Comparison of ENCODE assay signal across 29 cellular contexts in the genomic region with DNA sequence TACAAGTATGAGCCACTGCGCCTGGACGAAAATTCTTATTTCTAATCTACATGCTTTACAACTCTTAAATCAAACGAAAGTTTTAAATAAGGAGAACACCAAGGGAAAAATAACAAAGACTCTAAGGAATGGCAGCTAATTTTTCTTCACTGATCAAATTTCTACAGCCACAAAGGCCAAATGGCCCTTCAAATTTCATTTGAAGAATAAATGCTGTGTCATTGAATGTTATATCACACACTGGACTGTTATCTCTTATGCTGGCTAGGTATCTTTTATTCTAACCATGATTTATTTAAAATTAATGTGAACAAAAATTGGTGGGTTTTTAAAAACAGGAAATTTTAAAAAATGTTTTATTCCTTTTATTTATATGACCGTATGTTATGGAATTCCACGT. TPM values are rescaled to one million over a fixed set of nuclear protein-coding genes. Genes with fewer than 3 reads are reported as not detected.
"Had no signal": no experiment of that assay in that cellular context is flagged by ENCODE, and none has a peak within 500 bp of the region (broad histone marks: within the 10 kb centered on the region; RNA-seq: fewer than 3 reads in every experiment).

No MANE protein-coding gene starts in this region.

- H3K36me3 ChIP-seq: ascending aorta, breast epithelium, cardiac muscle cell, gastrocnemius medialis had no signal

- H3K4me3 ChIP-seq: ascending aorta, breast epithelium, cardiac muscle cell, coronary artery, dorsolateral prefrontal cortex, gastrocnemius medialis, heart right ventricle had no signal

- DNase-seq: activated CD4-positive, alpha-beta memory T cell treated with anti-CD3 and anti-CD28 coated beads, Interleukin-2, amount 10 ng/mL, durations not matched to agents 7 days and 5 days; activated CD4-positive, alpha-beta T cell treated with anti-CD3 and anti-CD28 coated beads for 36 hours; activated CD4-positive, alpha-beta T cell treated with anti-CD3 and anti-CD28 coated beads, Interleukin-2, amount 10 ng/mL, durations not matched to agents 24 days and 14 days; activated CD4-positive, CD25-positive, alpha-beta regulatory T cell; activated CD4-positive, CD25-positive, alpha-beta regulatory T cell treated with anti-CD3 and anti-CD28 coated beads, Interleukin-2, amount 50 U/mL, for 72 hours; activated CD8-positive, alpha-beta memory T cell treated with anti-CD3 and anti-CD28 coated beads, Interleukin-2, amount 50 U/mL, for 48 hours; activated gamma-delta T cell; activated naive CD4-positive, alpha-beta T cell; activated naive CD4-positive, alpha-beta T cell treated with anti-CD3 and anti-CD28 coated beads, Interleukin-2, amount 10 ng/mL, durations not matched to agents 7 days and 5 days; activated naive CD8-positive, alpha-beta T cell treated with anti-CD3 and anti-CD28 coated beads, Interleukin-2, amount 10 ng/mL, durations not matched to agents 7 days and 5 days; activated T-cell treated with anti-CD3 and anti-CD28 coated beads for 4 hours; activated T-cell treated with anti-CD3 and anti-CD28 coated beads, Interleukin-2, amount 50 U/mL, for 24 hours; activated T-cell treated with anti-CD3 and anti-CD28 coated beads, Interleukin-2, amount 50 U/mL, for 72 hours; central memory CD4-positive, alpha-beta T cell; cerebellar nuclear complex; dorsolateral prefrontal cortex; effector memory CD4-positive, alpha-beta T cell; endodermal cell; foreskin keratinocyte; gastrocnemius medialis; heart right ventricle; T-helper 2 cell had no signal

- H3K4me1 Mint-ChIP-seq: activated CD4-positive, alpha-beta memory T cell treated with anti-CD3 and anti-CD28 coated beads, Interleukin-2, amount 10 ng/mL, durations not matched to agents 7 days and 5 days; activated CD4-positive, alpha-beta T cell treated with anti-CD3 and anti-CD28 coated beads for 36 hours; activated CD4-positive, alpha-beta T cell treated with anti-CD3 and anti-CD28 coated beads, Interleukin-2, amount 10 ng/mL, durations not matched to agents 24 days and 14 days; activated naive CD4-positive, alpha-beta T cell treated with anti-CD3 and anti-CD28 coated beads, Interleukin-2, amount 10 ng/mL, durations not matched to agents 7 days and 5 days; activated naive CD8-positive, alpha-beta T cell treated with anti-CD3 and anti-CD28 coated beads, Interleukin-2, amount 10 ng/mL, durations not matched to agents 7 days and 5 days had no signal

- H3K36me3 Mint-ChIP-seq: activated naive CD4-positive, alpha-beta T cell treated with anti-CD3 and anti-CD28 coated beads, Interleukin-2, amount 10 ng/mL, durations not matched to agents 7 days and 5 days; activated naive CD4-positive, alpha-beta T cell treated with anti-CD3 and anti-CD28 coated beads, Interleukin-2, amount 50 U/mL, for 72 hours; activated naive CD8-positive, alpha-beta T cell treated with anti-CD3 and anti-CD28 coated beads, Interleukin-2, amount 10 ng/mL, durations not matched to agents 7 days and 5 days had no signal

- H3K27me3 Mint-ChIP-seq: brain; dendritic cell treated with granulocyte-macrophage colony-stimulating factor and Interleukin-4, amounts not matched to agents 40 ng/mL and 50 ng/mL, for 4 days had no signal

- H3K27me3 ChIP-seq: ascending aorta, breast epithelium, cardiac muscle cell, dorsolateral prefrontal cortex, foreskin keratinocyte, gastrocnemius medialis, heart right ventricle had no signal

- H3K4me1 ChIP-seq: ascending aorta, breast epithelium, foreskin keratinocyte, gastrocnemius medialis, heart right ventricle had no signal

- H3K27ac ChIP-seq: ascending aorta, breast epithelium, cardiac muscle cell, coronary artery, dorsolateral prefrontal cortex, foreskin keratinocyte, gastrocnemius medialis, heart right ventricle had no signal

- H3K27ac Mint-ChIP-seq: activated CD4-positive, alpha-beta memory T cell treated with anti-CD3 and anti-CD28 coated beads, Interleukin-2, amount 10 ng/mL, durations not matched to agents 7 days and 5 days; activated CD4-positive, alpha-beta T cell treated with anti-CD3 and anti-CD28 coated beads for 36 hours; activated CD4-positive, alpha-beta T cell treated with anti-CD3 and anti-CD28 coated beads, Interleukin-2, amount 10 ng/mL, durations not matched to agents 24 days and 14 days; activated naive CD4-positive, alpha-beta T cell treated with anti-CD3 and anti-CD28 coated beads, Interleukin-2, amount 10 ng/mL, durations not matched to agents 7 days and 5 days; activated naive CD4-positive, alpha-beta T cell treated with anti-CD3 and anti-CD28 coated beads, Interleukin-2, amount 50 U/mL, for 72 hours; activated naive CD8-positive, alpha-beta T cell treated with anti-CD3 and anti-CD28 coated beads, Interleukin-2, amount 10 ng/mL, durations not matched to agents 7 days and 5 days; activated T-cell treated with anti-CD3 and anti-CD28 coated beads, Interleukin-2, amount 50 U/mL, for 24 hours; activated T-cell treated with anti-CD3 and anti-CD28 coated beads, Interleukin-2, amount 50 U/mL, for 72 hours; dendritic cell treated with granulocyte-macrophage colony-stimulating factor and Interleukin-4, amounts not matched to agents 40 ng/mL and 50 ng/mL, for 4 days; endodermal cell had no signal

- H3K9me3 Mint-ChIP-seq: activated CD4-positive, alpha-beta memory T cell treated with anti-CD3 and anti-CD28 coated beads, Interleukin-2, amount 10 ng/mL, durations not matched to agents 7 days and 5 days; activated CD4-positive, alpha-beta T cell treated with anti-CD3 and anti-CD28 coated beads, Interleukin-2, amount 10 ng/mL, durations not matched to agents 24 days and 14 days; activated naive CD4-positive, alpha-beta T cell treated with anti-CD3 and anti-CD28 coated beads, Interleukin-2, amount 10 ng/mL, durations not matched to agents 7 days and 5 days; activated naive CD4-positive, alpha-beta T cell treated with anti-CD3 and anti-CD28 coated beads, Interleukin-2, amount 50 U/mL, for 72 hours; activated naive CD8-positive, alpha-beta T cell treated with anti-CD3 and anti-CD28 coated beads, Interleukin-2, amount 10 ng/mL, durations not matched to agents 7 days and 5 days; activated T-cell treated with anti-CD3 and anti-CD28 coated beads, Interleukin-2, amount 50 U/mL, for 24 hours; activated T-cell treated with anti-CD3 and anti-CD28 coated beads, Interleukin-2, amount 50 U/mL, for 72 hours; dendritic cell treated with granulocyte-macrophage colony-stimulating factor and Interleukin-4, amounts not matched to agents 40 ng/mL and 50 ng/mL, for 4 days; endodermal cell had no signal

- H3K4me3 Mint-ChIP-seq: activated CD4-positive, alpha-beta memory T cell treated with anti-CD3 and anti-CD28 coated beads, Interleukin-2, amount 10 ng/mL, durations not matched to agents 7 days and 5 days; activated CD4-positive, alpha-beta T cell treated with anti-CD3 and anti-CD28 coated beads for 36 hours; activated CD4-positive, alpha-beta T cell treated with anti-CD3 and anti-CD28 coated beads, Interleukin-2, amount 10 ng/mL, durations not matched to agents 24 days and 14 days; activated naive CD4-positive, alpha-beta T cell treated with anti-CD3 and anti-CD28 coated beads, Interleukin-2, amount 10 ng/mL, durations not matched to agents 7 days and 5 days; activated naive CD8-positive, alpha-beta T cell treated with anti-CD3 and anti-CD28 coated beads, Interleukin-2, amount 10 ng/mL, durations not matched to agents 7 days and 5 days; activated T-cell treated with anti-CD3 and anti-CD28 coated beads, Interleukin-2, amount 50 U/mL, for 24 hours; activated T-cell treated with anti-CD3 and anti-CD28 coated beads, Interleukin-2, amount 50 U/mL, for 72 hours; brain; dendritic cell treated with granulocyte-macrophage colony-stimulating factor and Interleukin-4, amounts not matched to agents 40 ng/mL and 50 ng/mL, for 4 days; endodermal cell had no signal

- H3K9me3 ChIP-seq: ascending aorta, breast epithelium, gastrocnemius medialis, heart right ventricle had no signal

RNA-seq across cellular contexts. Expression of gene SMAD9, which starts 14.1 kb away (rescaled TPM):
- total RNA-seq: activated CD4-positive, alpha-beta memory T cell treated with anti-CD3 and anti-CD28 coated beads, Interleukin-2, amount 10 ng/mL, durations not matched to agents 7 days and 5 days; activated naive CD8-positive, alpha-beta T cell treated with anti-CD3 and anti-CD28 coated beads, Interleukin-2, amount 10 ng/mL, durations not matched to agents 7 days and 5 days; activated T-cell treated with anti-CD3 and anti-CD28 coated beads, Interleukin-2, amount 50 U/mL, for 72 hours had no signal
